ENCODE assay signal across 1 cellular context in the genomic region with DNA sequence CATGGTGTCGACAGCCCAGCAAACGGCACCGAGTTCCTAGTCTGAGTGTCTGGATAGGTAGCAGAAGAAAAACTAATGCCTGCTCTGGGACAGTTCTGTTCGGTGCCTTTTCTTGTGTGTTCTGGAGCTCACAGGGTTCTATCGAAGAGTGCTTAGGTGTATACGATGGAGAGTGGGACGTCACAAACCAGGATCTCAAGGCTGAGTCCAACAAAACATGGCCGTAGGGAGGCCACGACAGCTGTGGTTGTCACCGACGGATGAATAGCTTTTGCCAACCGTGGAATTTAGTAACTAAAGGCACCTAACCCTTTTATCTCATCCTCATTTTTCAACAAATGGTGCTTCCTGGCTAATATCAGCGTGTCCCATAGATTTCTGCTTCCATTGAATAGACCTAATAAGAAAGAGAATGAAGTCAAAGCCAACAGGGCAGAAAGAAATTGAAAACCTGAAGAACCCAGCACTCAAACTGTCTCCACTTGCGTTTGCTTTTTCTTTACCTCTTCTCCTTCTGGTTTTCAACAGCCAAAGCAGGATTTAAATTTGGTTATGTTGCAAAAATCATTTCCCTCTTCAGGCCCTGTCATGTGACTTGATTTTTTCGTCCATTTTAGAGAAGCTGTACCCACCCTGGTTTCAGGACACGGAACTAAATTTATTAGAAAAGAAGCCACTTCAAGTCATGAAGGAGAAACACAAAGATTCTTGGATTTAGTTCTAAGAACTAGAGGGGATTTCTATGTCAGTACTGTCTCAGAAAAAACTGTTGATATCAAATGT.
TF ChIP-seq lines count a peak whose summit lies in the region.

No MANE protein-coding gene starts in this region.

TF ChIP-seq in A549, 52 proteins besides CTCF, POLR2A, EP300 and RAD21 (continued from another document):
- TF ChIP-seq, protein P1, sequence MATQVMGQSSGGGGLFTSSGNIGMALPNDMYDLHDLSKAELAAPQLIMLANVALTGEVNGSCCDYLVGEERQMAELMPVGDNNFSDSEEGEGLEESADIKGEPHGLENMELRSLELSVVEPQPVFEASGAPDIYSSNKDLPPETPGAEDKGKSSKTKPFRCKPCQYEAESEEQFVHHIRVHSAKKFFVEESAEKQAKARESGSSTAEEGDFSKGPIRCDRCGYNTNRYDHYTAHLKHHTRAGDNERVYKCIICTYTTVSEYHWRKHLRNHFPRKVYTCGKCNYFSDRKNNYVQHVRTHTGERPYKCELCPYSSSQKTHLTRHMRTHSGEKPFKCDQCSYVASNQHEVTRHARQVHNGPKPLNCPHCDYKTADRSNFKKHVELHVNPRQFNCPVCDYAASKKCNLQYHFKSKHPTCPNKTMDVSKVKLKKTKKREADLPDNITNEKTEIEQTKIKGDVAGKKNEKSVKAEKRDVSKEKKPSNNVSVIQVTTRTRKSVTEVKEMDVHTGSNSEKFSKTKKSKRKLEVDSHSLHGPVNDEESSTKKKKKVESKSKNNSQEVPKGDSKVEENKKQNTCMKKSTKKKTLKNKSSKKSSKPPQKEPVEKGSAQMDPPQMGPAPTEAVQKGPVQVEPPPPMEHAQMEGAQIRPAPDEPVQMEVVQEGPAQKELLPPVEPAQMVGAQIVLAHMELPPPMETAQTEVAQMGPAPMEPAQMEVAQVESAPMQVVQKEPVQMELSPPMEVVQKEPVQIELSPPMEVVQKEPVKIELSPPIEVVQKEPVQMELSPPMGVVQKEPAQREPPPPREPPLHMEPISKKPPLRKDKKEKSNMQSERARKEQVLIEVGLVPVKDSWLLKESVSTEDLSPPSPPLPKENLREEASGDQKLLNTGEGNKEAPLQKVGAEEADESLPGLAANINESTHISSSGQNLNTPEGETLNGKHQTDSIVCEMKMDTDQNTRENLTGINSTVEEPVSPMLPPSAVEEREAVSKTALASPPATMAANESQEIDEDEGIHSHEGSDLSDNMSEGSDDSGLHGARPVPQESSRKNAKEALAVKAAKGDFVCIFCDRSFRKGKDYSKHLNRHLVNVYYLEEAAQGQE (IDR thresholded peaks at IDR 0.05) = peak; percentile 95
- no peak for TF ChIP-seq POLR2AphosphoS2 (conservative IDR thresholded peaks at IDR 0.05; ENCODE audit: low read length)
- no peak for TF ChIP-seq MAFK (IDR thresholded peaks at IDR 0.05; ENCODE audit: partially characterized antibody)
- TF ChIP-seq SREBF2 (IDR thresholded peaks at IDR 0.05) = no peak
